In genomic region chr19:38478273-38478971, GRCh38 we compare ENCODE assay signal across 9 cellular contexts. TPM values are rescaled to one million over a fixed set of nuclear protein-coding genes. Genes with fewer than 3 reads are reported as not detected.
DNase-seq lines count a peak whose midpoint lies in the region; ATAC-seq, FAIRE-seq and TF ChIP-seq lines count a peak whose summit lies in the region.
"Had no signal": no experiment of that assay in that cellular context is flagged by ENCODE, and none has a peak within 500 bp of the region (broad histone marks: within the 10 kb centered on the region; RNA-seq: fewer than 3 reads in every experiment).

No MANE protein-coding gene starts in this region.

- H3K4me3 ChIP-seq in AG04450 (ENCODE audit: low read depth, low read length) (no peak overlapping the region), GM12865 (ENCODE audit: low read depth, low read length) (no peak overlapping the region)
- H3K4me3 ChIP-seq: mucosa of descending colon had no signal

- no peak for ATAC-seq in left colon
- ATAC-seq: mucosa of descending colon had no signal

- no peaks in the 10 kb centered on the region for H3K27me3 ChIP-seq in AG04450 (ENCODE audit: control insufficient read depth, insufficient read depth, low read length)

- CTCF ChIA-PET in AG04450 (lab: Charles Lee), result interaction anchor here (0.7 to 1.1 kb wide), 3 partner anchors 11 to 455 kb away, joined by 3 read pairs; partner anchors contain the start of gene FAM98C

- POLR2A ChIA-PET in AG04450 (lab: Yijun Ruan, JAX), result no interaction called here

- 0 out of 2 replicates have a peak, but pooled peaks have one; percentile 10 for TF ChIP-seq CTCF in AG04450 (IDR thresholded peaks at IDR 0.05; ENCODE audit: low read depth, low read length)
- peak; percentile 40 for TF ChIP-seq CTCF in GM12865 (IDR thresholded peaks at IDR 0.05; ENCODE audit: insufficient read depth, low read depth, low read length, missing control alignments)

- no peak for DNase-seq in AG04450 (ENCODE audit: low read depth, low spot score)
- peak; percentile 38 for DNase-seq in GM12865 (ENCODE audit: low read depth)
- DNase-seq in NCI-H460 (ENCODE audit: extremely low read depth, low read depth), result peak; percentile 11
- DNase-seq in cerebellar cortex (ENCODE audit: low spot score), result peak; percentile 48
- no peak for DNase-seq in GM12891 (ENCODE audit: insufficient read length, low spot score)
- no peak for DNase-seq in left colon
- no peak for DNase-seq in KG1 (lab: John Stamatoyannopoulos, UW)
- no peak for DNase-seq in mucosa of gallbladder (ENCODE audit: low spot score)
- DNase-seq: mucosa of descending colon had no signal

- intact Hi-C loops in left colon (cut with DNase I, micrococcal nuclease), result no loop called here

- TF ChIP-seq POLR2A in GM12891 (IDR thresholded peaks at IDR 0.05; ENCODE audit: low read depth, low read length), result no peak

- no peaks in the 10 kb centered on the region; the same call in 1 of the 2 replicates for H3K9me3 ChIP-seq in AG04450 (ENCODE audit: control insufficient read depth, insufficient read depth, low read length)
- H3K9me3 ChIP-seq: mucosa of descending colon had no signal

- FAIRE-seq in GM12891 (lab: Jason Lieb, UNC), result no peak

- no peak overlapping the region for H3K27ac ChIP-seq in AG04450 (ENCODE audit: low read depth, low read length)

TF ChIP-seq in GM12891, 5 proteins besides CTCF, POLR2A, EP300 and RAD21:
- TF ChIP-seq POLR2AphosphoS5 (IDR thresholded peaks at IDR 0.05; ENCODE audit: low read depth, low read length) (no peak), PAX5 (IDR thresholded peaks at IDR 0.05; ENCODE audit: insufficient read depth, low read length, severe bottlenecking) (no peak), POU2F2 (IDR thresholded peaks at IDR 0.05; ENCODE audit: low read depth, low read length) (no peak), TAF1 (IDR thresholded peaks at IDR 0.05; ENCODE audit: low read depth, low read length) (no peak), SPI1 (IDR thresholded peaks at IDR 0.05; ENCODE audit: low read depth, low read length) (no peak)

RNA-seq across cellular contexts. Expression of gene RYR1, which starts 44.9 kb away (rescaled TPM):
- polyA plus RNA-seq in AG04450 (2011; rRNA removed), result not detected in 2 replicates
- polyA minus RNA-seq in AG04450 (2011; rRNA and poly(A)+ RNA removed), result not detected in 2 replicates
- 0.12 and 1.1 TPM in 2 replicates for total RNA-seq in NCI-H460 (2014; rRNA removed; shearing (Covaris generic))
- polyA plus RNA-seq in NCI-H460 (2014; cell fraction: nucleus; rRNA removed), result 0.04 and 0.07 TPM in 2 replicates
- 0.47 TPM for polyA plus RNA-seq in GM12891 (2012; ENCODE audit: low read depth, missing spikeins)
- total RNA-seq in left colon, result 1 to 10 TPM in 1 of 2 donors, under 1 TPM in 1; 0.76 to 1.7 TPM
- total RNA-seq in mucosa of gallbladder, result 4.9 TPM

RNA-seq across cellular contexts. Expression of gene RASGRP4, which starts 52.4 kb away (rescaled TPM):
- not detected in 2 replicates for polyA plus RNA-seq in AG04450 (2011; rRNA removed)
- polyA minus RNA-seq in AG04450 (2011; rRNA and poly(A)+ RNA removed), result not detected in 2 replicates
- not detected in 2 replicates for total RNA-seq in NCI-H460 (2014; rRNA removed; shearing (Covaris generic))
- not detected in 2 replicates for polyA plus RNA-seq in NCI-H460 (2014; cell fraction: nucleus; rRNA removed)
- polyA plus RNA-seq in GM12891 (2012; ENCODE audit: low read depth, missing spikeins), result 4.2 TPM
- 1 to 10 TPM in 1 of 2 donors, under 1 TPM in 1; 0.49 to 1.8 TPM for total RNA-seq in left colon
- total RNA-seq in mucosa of gallbladder, result 3.5 TPM

Comparison
In these comparisons a context has a peak if more than half of its experiments do, and no peak if none do; other contexts are left out.
1. DNase-seq: peak in GM12865 (single experiment), NCI-H460 (single experiment) and cerebellar cortex (single experiment); none in AG04450 (single experiment), GM12891 (single experiment), left colon (0 of 2), KG1 (single experiment) and mucosa of gallbladder (single experiment).